22 cellular contexts compared by ENCODE assay signal in the genomic region with DNA sequence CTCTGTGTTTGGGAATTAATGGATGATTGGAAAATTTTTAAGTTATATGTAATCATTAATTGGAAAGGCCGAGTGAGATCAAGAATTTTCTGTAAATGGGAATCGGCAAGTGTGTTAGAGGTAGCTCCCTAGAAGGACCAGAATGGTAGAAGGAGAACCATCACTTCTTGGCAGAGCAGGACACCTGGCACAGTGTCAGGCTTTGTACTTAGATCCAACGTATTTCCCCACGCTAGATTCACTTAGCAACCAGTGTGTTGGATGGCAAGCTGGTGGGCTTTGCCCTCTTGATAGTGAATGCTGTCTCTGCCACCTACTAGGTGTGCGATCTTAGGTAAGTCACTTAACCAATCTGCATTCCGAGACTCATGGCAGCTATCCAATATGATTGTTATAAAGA.
DNase-seq lines count a peak whose midpoint lies in the region; ATAC-seq, FAIRE-seq and TF ChIP-seq lines count a peak whose summit lies in the region.
"Had no signal": no experiment of that assay in that cellular context is flagged by ENCODE, and none has a peak within 500 bp of the region (broad histone marks: within the 10 kb centered on the region; RNA-seq: fewer than 3 reads in every experiment).

No MANE protein-coding gene starts in this region.

- no peak for ATAC-seq in stimulated activated effector memory CD8-positive, alpha-beta T cell treated with anti-CD3 and anti-CD28 coated beads, Interleukin-12 subunit alpha, Interleukin-12 subunit beta, amount 100 ng/mL, for 72 hours
- no peak for ATAC-seq in activated T-cell treated with anti-CD3 and anti-CD28 coated beads, Interleukin-2, amount 50 U/mL, for 72 hours (replicated peaks in 1 of 2)
- ATAC-seq in activated CD4-positive, CD25-positive, alpha-beta regulatory T cell treated with anti-CD3 and anti-CD28 coated beads, Interleukin-2, amount 50 U/mL, for 24 hours: no peak
- ATAC-seq: A549, GM23338 had no signal

- H3K4me1 Mint-ChIP-seq in stimulated activated effector memory CD8-positive, alpha-beta T cell treated with anti-CD3 and anti-CD28 coated beads, Interleukin-12 subunit alpha, Interleukin-12 subunit beta, amount 100 ng/mL, for 72 hours: peaks cover 21% of the 10 kb centered on the region
- peaks cover 38% of the 10 kb centered on the region for H3K4me1 Mint-ChIP-seq in activated T-cell treated with anti-CD3 and anti-CD28 coated beads, Interleukin-2, amount 50 U/mL, for 72 hours (ENCODE audit: low read depth)

- no peaks in the 10 kb centered on the region for H3K9me3 ChIP-seq in KOPT-K1 (ENCODE audit: insufficient read depth, low read length, poor library complexity, severe bottlenecking)
- H3K9me3 ChIP-seq: A549, Caco-2 had no signal

- peaks cover 7% of the 10 kb centered on the region for H3K36me3 Mint-ChIP-seq in stimulated activated effector memory CD8-positive, alpha-beta T cell treated with anti-CD3 and anti-CD28 coated beads, Interleukin-12 subunit alpha, Interleukin-12 subunit beta, amount 100 ng/mL, for 72 hours
- H3K36me3 Mint-ChIP-seq in activated T-cell treated with anti-CD3 and anti-CD28 coated beads, Interleukin-2, amount 50 U/mL, for 72 hours (ENCODE audit: insufficient read depth in 2 of 2): no peaks in the 10 kb centered on the region

- peak; percentile 6 for FAIRE-seq in D721Med (lab: Jason Lieb, UNC)
- FAIRE-seq: A549, G401.6, GM12891, GM18507, H54 had no signal

- H3K4me3 Mint-ChIP-seq in stimulated activated effector memory CD8-positive, alpha-beta T cell treated with anti-CD3 and anti-CD28 coated beads, Interleukin-12 subunit alpha, Interleukin-12 subunit beta, amount 100 ng/mL, for 72 hours: no peak overlapping the region
- no peak overlapping the region for H3K4me3 Mint-ChIP-seq in activated T-cell treated with anti-CD3 and anti-CD28 coated beads, Interleukin-2, amount 50 U/mL, for 72 hours
- H3K4me3 Mint-ChIP-seq: CD4-positive, alpha-beta T cell; GM23338; IgD-negative memory B cell had no signal

- no peaks in the 10 kb centered on the region for H3K36me3 ChIP-seq in KOPT-K1 (ENCODE audit: insufficient read depth, low read length)

- no peak for TF ChIP-seq CTCF in D721Med (IDR thresholded peaks at IDR 0.05; ENCODE audit: insufficient read depth, missing control alignments)

- no peaks in the 10 kb centered on the region for H3K9me3 Mint-ChIP-seq in stimulated activated effector memory CD8-positive, alpha-beta T cell treated with anti-CD3 and anti-CD28 coated beads, Interleukin-12 subunit alpha, Interleukin-12 subunit beta, amount 100 ng/mL, for 72 hours
- no peaks in the 10 kb centered on the region for H3K9me3 Mint-ChIP-seq in activated T-cell treated with anti-CD3 and anti-CD28 coated beads, Interleukin-2, amount 50 U/mL, for 72 hours
- H3K9me3 Mint-ChIP-seq: CD4-positive, alpha-beta T cell; GM23338 had no signal

- no peaks in the 10 kb centered on the region for H3K27me3 Mint-ChIP-seq in activated T-cell treated with anti-CD3 and anti-CD28 coated beads, Interleukin-2, amount 50 U/mL, for 72 hours (ENCODE audit: low read depth)
- H3K27me3 Mint-ChIP-seq: CD4-positive, alpha-beta T cell had no signal

- H3K27ac Mint-ChIP-seq in stimulated activated effector memory CD8-positive, alpha-beta T cell treated with anti-CD3 and anti-CD28 coated beads, Interleukin-12 subunit alpha, Interleukin-12 subunit beta, amount 100 ng/mL, for 72 hours: peak overlapping the region; percentile 14
- no peak overlapping the region for H3K27ac Mint-ChIP-seq in activated T-cell treated with anti-CD3 and anti-CD28 coated beads, Interleukin-2, amount 50 U/mL, for 72 hours
- H3K27ac Mint-ChIP-seq: CD4-positive, alpha-beta T cell; GM23338; IgD-negative memory B cell had no signal

- DNase-seq in DMS 273 (lab: John Stamatoyannopoulos, UW; ENCODE audit: unreplicated experiment) (peak; percentile 4), DMS 273 treated with DMSO at 0.1 percent for 48 hours (lab: John Stamatoyannopoulos, UW) (no peak), D721Med (ENCODE audit: insufficient read length, low spot score) (no peak)
- DNase-seq in stimulated activated effector memory CD8-positive, alpha-beta T cell treated with anti-CD3 and anti-CD28 coated beads, Interleukin-12 subunit alpha, Interleukin-12 subunit beta, amount 100 ng/mL, for 72 hours (ENCODE audit: low spot score in 2 of 2): peak in 1 of 2 donors; percentile 26
- no peak for DNase-seq in activated T-cell treated with anti-CD3 and anti-CD28 coated beads, Interleukin-2, amount 50 U/mL, for 72 hours
- DNase-seq: AML-193; Caco-2; CD4-positive, alpha-beta T cell; DMS53; HCEC 1CT had no signal

- peak overlapping the region; percentile 100 for H3K27ac ChIP-seq in KOPT-K1 (ENCODE audit: low read depth, low read length, poor library complexity, severe bottlenecking)
- H3K27ac ChIP-seq: 22Rv1, A549, C4-2B, HL-60 had no signal
